In the genomic region with DNA sequence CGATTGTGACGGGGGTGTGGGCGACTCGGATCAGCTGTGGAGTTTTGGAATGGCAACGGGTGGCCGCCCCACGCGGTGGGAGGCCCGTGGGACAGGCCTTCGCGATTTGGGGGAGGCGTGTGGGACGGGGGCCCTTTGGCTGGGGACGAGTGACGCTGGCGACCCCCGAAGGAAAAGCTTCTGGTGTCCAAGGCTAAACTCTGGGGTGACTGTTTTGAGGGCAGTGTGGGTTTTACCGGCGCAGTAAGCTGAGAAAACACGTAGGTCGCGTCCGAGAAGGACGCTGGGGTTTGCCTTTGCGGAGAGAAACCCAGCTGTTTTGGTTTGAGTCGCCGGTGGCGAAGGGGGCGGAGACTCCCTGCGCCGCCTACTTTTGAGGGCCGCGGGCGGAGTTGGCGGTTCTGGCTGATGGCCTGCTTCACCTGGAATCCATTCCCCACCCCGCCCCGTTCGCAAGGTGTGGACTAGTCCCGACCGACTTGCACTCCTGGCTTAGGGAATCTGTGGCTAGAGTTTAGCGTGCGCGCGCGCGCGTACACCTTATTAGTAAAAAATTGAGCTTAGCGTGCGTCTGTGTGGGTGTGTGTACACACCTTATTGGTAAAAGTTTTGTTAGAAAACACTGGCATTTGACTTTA, we compare ENCODE assay signal across 8 cellular contexts. TPM values are rescaled to one million over a fixed set of nuclear protein-coding genes. Genes with fewer than 3 reads are reported as not detected.
DNase-seq lines count a peak whose midpoint lies in the region; FAIRE-seq and TF ChIP-seq lines count a peak whose summit lies in the region.

No MANE protein-coding gene starts in this region.

- no peak for TF ChIP-seq EP300 in stomach (IDR thresholded peaks at IDR 0.05)

- intact Hi-C loops in stomach (cut with DNase I; ENCODE audit: low total_unique reads): no loop called here

- TF ChIP-seq POLR2A in H54 (IDR thresholded peaks at IDR 0.05; ENCODE audit: low read depth, low read length): peak; percentile 72
- peak in 2 of 4 donors; percentile 48 to 80 for TF ChIP-seq POLR2A in stomach (IDR thresholded peaks at IDR 0.05)

- H3K4me3 Mint-ChIP-seq in nephron progenitor cell: peak overlapping the region; percentile 89

- peak overlapping the region; percentile 74 for H3K4me3 ChIP-seq in LNCaP clone FGC (ENCODE audit: low read depth, low read length)
- peak overlapping the region; percentile 99 for H3K4me3 ChIP-seq in fibroblast of villous mesenchyme (ENCODE audit: low read depth, low read length)
- H3K4me3 ChIP-seq in stomach: peak overlapping the region; percentile 78 to 99 (median 86)

- peak overlapping the region; percentile 93 for H3K27ac ChIP-seq in RWPE1
- peak overlapping the region; percentile 96 to 100 (median 98) for H3K27ac ChIP-seq in stomach

- DNase-seq in ELR (ENCODE audit: low read depth) (peak; percentile 87), H54 (ENCODE audit: insufficient read length, low spot score) (peak; percentile 73), LNCaP clone FGC (ENCODE audit: low read depth) (peak; percentile 90), RWPE1 (ENCODE audit: low spot score) (peak; percentile 93), fibroblast of villous mesenchyme (ENCODE audit: low read depth) (peak; percentile 84), nephron progenitor cell (peak; percentile 84), stomach (peak; percentile 97)
- peak; percentile 95 for DNase-seq in activated effector memory CD4-positive, alpha-beta T cell treated with anti-CD3 and anti-CD28 coated beads, Interleukin-2, amount 50 U/mL, for 16 hours

- TF ChIP-seq CTCF in LNCaP clone FGC (IDR thresholded peaks at IDR 0.05; ENCODE audit: control insufficient read depth, extremely low read depth, insufficient read depth) (no peak), RWPE1 (conservative IDR thresholded peaks at IDR 0.05; ENCODE audit: low read depth) (no peak), fibroblast of villous mesenchyme (IDR thresholded peaks at IDR 0.05; ENCODE audit: insufficient read depth, low read depth, low read length) (no peak), nephron progenitor cell (IDR thresholded peaks at IDR 0.05) (no peak), stomach (IDR thresholded peaks at IDR 0.05) (no peak)

- no peaks in the 10 kb centered on the region for H3K9me3 ChIP-seq in stomach

- no peaks in the 10 kb centered on the region for H3K9me3 Mint-ChIP-seq in nephron progenitor cell

- CTCF ChIA-PET in RWPE1 (lab: Yijun Ruan, JAX): interaction anchor here (0.6 to 1.5 kb wide), 8 partner anchors 18 to 544 kb away, joined by 3 to 10 read pairs (median 3); no protein-coding TSS in a partner anchor

- 0 to 1% (median 0%) methylated on average over 46 to 49 of the region's 49 CpGs for WGBS in stomach, 5 donors

- no peaks in the 10 kb centered on the region for H3K36me3 ChIP-seq in stomach

- H3K27me3 Mint-ChIP-seq in nephron progenitor cell (ENCODE audit: low read depth, poor library complexity): peaks cover 10% of the 10 kb centered on the region

- no peaks in the 10 kb centered on the region for H3K36me3 Mint-ChIP-seq in nephron progenitor cell (ENCODE audit: low read depth)

- peak; percentile 82 for FAIRE-seq in H54 (lab: Jason Lieb, UNC)

- H3K27me3 ChIP-seq in stomach: no peaks in the 10 kb centered on the region

- peak overlapping the region; percentile 70 for H3K27ac Mint-ChIP-seq in nephron progenitor cell

- POLR2A ChIA-PET in RWPE1 (lab: Yijun Ruan, JAX; ENCODE audit: low non-redundant PET): interaction anchor here (0.6 to 0.8 kb wide), 2 partner anchors 282 to 538 kb away, joined by 3 read pairs; no protein-coding TSS in a partner anchor

- H3K4me1 ChIP-seq in stomach: peaks cover 34 to 62% (median 58%) of the 10 kb centered on the region in 4 donors

- H3K4me1 Mint-ChIP-seq in nephron progenitor cell: peaks cover 47% of the 10 kb centered on the region

RNA-seq across cellular contexts. Expression of gene TAX1BP1, which starts 0.6 kb away (rescaled TPM):
- total RNA-seq in fibroblast of villous mesenchyme (70.9 and 99.7 TPM in 2 replicates), stomach (100 to 1,000 TPM in 3 of 5 donors, 10 to 100 TPM in 2; 57.1 to 199 (median 122) TPM)
- polyA plus RNA-seq in stomach: 10 to 100 TPM; 43.4 to 81.4 (median 59.0) TPM

Comparison
In these comparisons a context has a peak if more than half of its experiments do, and no peak if none do; other contexts are left out.
1. Peak in every context shown above with its lines: DNase-seq, H3K4me3 ChIP-seq and H3K27ac ChIP-seq.